In the genomic region with DNA sequence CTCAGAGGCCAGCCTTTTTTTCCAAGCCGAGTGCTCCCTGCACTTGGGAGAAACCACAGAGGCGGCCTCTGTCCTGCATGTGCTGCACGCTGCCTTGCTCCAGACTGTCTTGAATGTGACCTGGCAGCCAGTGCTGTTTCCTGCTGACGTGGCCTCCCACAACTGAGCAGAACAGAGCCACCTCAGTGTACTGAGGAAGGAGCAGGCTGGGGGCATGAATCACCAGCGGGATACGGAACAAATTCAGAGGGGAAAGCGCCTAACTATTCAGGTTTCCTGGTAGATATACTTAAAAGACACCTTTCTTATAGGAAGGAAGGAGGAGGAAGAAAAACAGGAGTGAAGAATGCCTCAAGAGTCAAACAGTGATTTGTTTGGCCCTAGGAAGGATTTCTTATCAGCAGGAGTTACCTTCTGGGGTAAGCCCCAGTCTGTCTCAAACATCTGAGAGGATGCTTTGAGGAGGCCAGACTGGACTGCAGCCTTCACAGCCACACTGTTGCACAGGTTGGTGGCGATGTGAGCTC, we compare ENCODE assay signal across 8 cellular contexts.
DNase-seq lines count a peak whose midpoint lies in the region; ATAC-seq, FAIRE-seq and TF ChIP-seq lines count a peak whose summit lies in the region.

No MANE protein-coding gene starts in this region.

- no peak overlapping the region for H4K5ac ChIP-seq in H9 (ENCODE audit: insufficient read length, low read depth, low read length)

- H4K8ac ChIP-seq in H9 (replicated peaks; ENCODE audit: insufficient read length, low read depth, low read length): no peak overlapping the region

- no peak overlapping the region; the same call in 1 of the 2 replicates for H3K14ac ChIP-seq in H9 (ENCODE audit: insufficient read depth, low read length)

- ATAC-seq in activated naive CD8-positive, alpha-beta T cell treated with anti-CD3 and anti-CD28 coated beads, Interleukin-2, amount 50 U/mL, for 24 hours: peak; percentile 99
- peak; percentile 97 to 100 (median 98) for ATAC-seq in heart right ventricle

- H3K9me3 ChIP-seq in H9 (ENCODE audit: control insufficient read depth, low read depth, low read length) (no peaks in the 10 kb centered on the region), heart right ventricle (no peaks in the 10 kb centered on the region), prostate gland (no peaks in the 10 kb centered on the region)

- H3K4me3 Mint-ChIP-seq in H9: no peak overlapping the region; a peak in 1 of 5 replicates
- H3K4me3 Mint-ChIP-seq in activated naive CD8-positive, alpha-beta T cell treated with anti-CD3 and anti-CD28 coated beads, Interleukin-2, amount 50 U/mL, for 24 hours: peak overlapping the region; percentile 66

- DNase-seq in Ammon's horn (ENCODE audit: low spot score) (peak; percentile 87), H9 (no peak), RCC 7860 (ENCODE audit: low spot score) (peak; percentile 97), heart right ventricle (peak; percentile 79 to 92), prostate gland (ENCODE audit: low spot score) (peak; percentile 93), iPS-NIHi7 (ENCODE audit: extremely low spot score) (no peak), NCI-H510A treated with DMSO at 0.1 percent for 48 hours (lab: John Stamatoyannopoulos, UW) (no peak)
- peak; percentile 62 for DNase-seq in activated naive CD8-positive, alpha-beta T cell treated with anti-CD3 and anti-CD28 coated beads, Interleukin-2, amount 50 U/mL, for 24 hours

- no peak overlapping the region for H3K9ac ChIP-seq in H9 (ENCODE audit: extremely low read depth, insufficient read length, low read length)

- TF ChIP-seq CTCF in H9 (conservative IDR thresholded peaks at IDR 0.05): no peak
- TF ChIP-seq CTCF in heart right ventricle (IDR thresholded peaks at IDR 0.05): no peak
- no peak for TF ChIP-seq CTCF in prostate gland (IDR thresholded peaks at IDR 0.05)

- H2BK5ac ChIP-seq in H9 (ENCODE audit: insufficient read length, low read length): no peak overlapping the region

- no peaks in the 10 kb centered on the region for H3K36me3 ChIP-seq in heart right ventricle
- no peaks in the 10 kb centered on the region for H3K36me3 ChIP-seq in prostate gland

- peak; percentile 92 for FAIRE-seq in RCC 7860 (lab: Jason Lieb, UNC)

- H3K4me3 ChIP-seq in heart right ventricle (peak overlapping the region in 3 of 10 donors; percentile 3 to 11 (median 8)), prostate gland (no peak overlapping the region)

- no peaks in the 10 kb centered on the region for H3K27me3 ChIP-seq in H9 (ENCODE audit: insufficient read depth, low read length)
- H3K27me3 ChIP-seq in heart right ventricle: no peaks in the 10 kb centered on the region
- no peaks in the 10 kb centered on the region for H3K27me3 ChIP-seq in prostate gland (replicated peaks; ENCODE audit: insufficient read depth)

- H3K18ac ChIP-seq in H9 (ENCODE audit: insufficient read length, low read depth, low read length): no peak overlapping the region

- H2BK120ac ChIP-seq in H9 (ENCODE audit: low read depth, low read length, poor library complexity, severe bottlenecking): no peak overlapping the region

- H2AK5ac ChIP-seq in H9 (ENCODE audit: insufficient read length, low read length): no peak overlapping the region

- H3K23me2 ChIP-seq in H9 (ENCODE audit: insufficient read length, low read depth, low read length, poor library complexity, severe bottlenecking): no peaks in the 10 kb centered on the region

- WGBS in H9 (ENCODE audit: extremely low coverage, insufficient read length, low lambda C conversion rate): no CpG with 5 or more reads among the region's 8 CpGs
- 19 to 20% methylated on average over 8 of the region's 8 CpGs for WGBS in heart right ventricle, 2 donors
- WGBS in prostate gland: 13% methylated on average over 8 of the region's 8 CpGs

- peak; percentile 67 for TF ChIP-seq POLR2A in prostate gland (IDR thresholded peaks at IDR 0.05)

- H3K9me3 Mint-ChIP-seq in H9: no peaks in the 10 kb centered on the region
- H3K9me3 Mint-ChIP-seq in activated naive CD8-positive, alpha-beta T cell treated with anti-CD3 and anti-CD28 coated beads, Interleukin-2, amount 50 U/mL, for 24 hours: no peaks in the 10 kb centered on the region

- H3K36me3 Mint-ChIP-seq in H9 (ENCODE audit: insufficient read depth in 1 of 3, low read depth in 3 of 3): no peaks in the 10 kb centered on the region; a peak in 2 of 7 replicates
- peaks cover 7% of the 10 kb centered on the region for H3K36me3 Mint-ChIP-seq in activated naive CD8-positive, alpha-beta T cell treated with anti-CD3 and anti-CD28 coated beads, Interleukin-2, amount 50 U/mL, for 24 hours (ENCODE audit: low read depth)

- H2BK12ac ChIP-seq in H9 (ENCODE audit: insufficient read length, low read depth, low read length): no peak overlapping the region

- intact Hi-C loops in heart right ventricle (cut with DNase I) (loop anchor here in 1 of 10 donors (5.0 kb wide), 1 partner anchor 111 kb away; no protein-coding TSS in a partner anchor), prostate gland (cut with DNase I) (no loop called here)

- H3K4me2 ChIP-seq in H9 (ENCODE audit: insufficient read depth, insufficient read length, low read length): no peak overlapping the region

- no peaks in the 10 kb centered on the region for H3K27me3 Mint-ChIP-seq in H9 (ENCODE audit: low read depth)
- H3K27me3 Mint-ChIP-seq in activated naive CD8-positive, alpha-beta T cell treated with anti-CD3 and anti-CD28 coated beads, Interleukin-2, amount 50 U/mL, for 24 hours: peaks cover 4% of the 10 kb centered on the region

- no peak overlapping the region for H3T11ph ChIP-seq in H9 (ENCODE audit: low read length)

- H4K20me1 ChIP-seq in H9 (ENCODE audit: control insufficient read depth, insufficient read depth, insufficient read length): no peaks in the 10 kb centered on the region

- H3K4me1 ChIP-seq in H9 (ENCODE audit: insufficient read depth, low read length) (peaks cover 26% of the 10 kb centered on the region), heart right ventricle (peaks cover 22 to 86% (median 73%) of the 10 kb centered on the region in 9 donors), prostate gland (replicated peaks) (peaks cover 15% of the 10 kb centered on the region)

- no peak overlapping the region for H2BK15ac ChIP-seq in H9 (ENCODE audit: low read depth, low read length)

- no peak overlapping the region for H3K23ac ChIP-seq in H9 (ENCODE audit: insufficient read length, low read depth, low read length)

- no peak overlapping the region for H2AFZ ChIP-seq in H9 (ENCODE audit: low read length)

- H3K4me1 Mint-ChIP-seq in H9: peaks cover 74% of the 10 kb centered on the region in 2 experiments
- peaks cover 49% of the 10 kb centered on the region for H3K4me1 Mint-ChIP-seq in activated naive CD8-positive, alpha-beta T cell treated with anti-CD3 and anti-CD28 coated beads, Interleukin-2, amount 50 U/mL, for 24 hours

- H3K4ac ChIP-seq in H9 (ENCODE audit: low read depth, low read length): no peak overlapping the region

- H3K27ac ChIP-seq in H9 (ENCODE audit: insufficient read length, low read depth, low read length): no peak overlapping the region
- H3K27ac ChIP-seq in heart right ventricle: peak overlapping the region; percentile 64 to 89 (median 86)
- peak overlapping the region; percentile 77 to 81 for H3K27ac ChIP-seq in prostate gland

- peak overlapping the region; percentile 70 to 91 (median 84) for H3K27ac Mint-ChIP-seq in H9
- peak overlapping the region; percentile 84 for H3K27ac Mint-ChIP-seq in activated naive CD8-positive, alpha-beta T cell treated with anti-CD3 and anti-CD28 coated beads, Interleukin-2, amount 50 U/mL, for 24 hours

- no peak overlapping the region for H3K56ac ChIP-seq in H9 (ENCODE audit: insufficient read length, low read depth, low read length)

- H3K79me1 ChIP-seq in H9 (ENCODE audit: insufficient read depth, low read depth, low read length, poor library complexity, severe bottlenecking): no peaks in the 10 kb centered on the region

- peaks cover 8% of the 10 kb centered on the region; the same call in 1 of the 2 replicates for H3K79me2 ChIP-seq in H9 (ENCODE audit: insufficient read depth, low read length)

- H2BK20ac ChIP-seq in H9 (ENCODE audit: low read depth, low read length, poor library complexity, severe bottlenecking): no peak overlapping the region

- H4K91ac ChIP-seq in H9 (ENCODE audit: insufficient read length, low read depth, low read length): peak overlapping the region; percentile 17

Comparison
In these comparisons a context has a peak if more than half of its experiments do, and no peak if none do; other contexts are left out.
1. DNase-seq: peak in Ammon's horn (single experiment), RCC 7860 (single experiment), activated naive CD8-positive, alpha-beta T cell treated with anti-CD3 and anti-CD28 coated beads, Interleukin-2, amount 50 U/mL, for 24 hours (single experiment), heart right ventricle (2 of 2) and prostate gland (single experiment); none in H9 (single experiment), iPS-NIHi7 (single experiment) and NCI-H510A treated with DMSO at 0.1 percent for 48 hours (single experiment).